In genomic region chr22:43187171-43188099, GRCh38 we compare ENCODE assay signal across 8 cellular contexts. TPM values are rescaled to one million over a fixed set of nuclear protein-coding genes. Genes with fewer than 3 reads are reported as not detected.
DNase-seq lines count a peak whose midpoint lies in the region; ATAC-seq lines count a peak whose summit lies in the region.

No MANE protein-coding gene starts in this region.

- peak overlapping the region; percentile 93 to 94 for H3K27ac ChIP-seq in esophagus (ENCODE audit: low read depth in 2 of 2, low read length in 1 of 2)
- H3K27ac ChIP-seq in muscle layer of colon (ENCODE audit: low read depth, low read length) = peak overlapping the region; percentile 85

- in situ Hi-C loops in KBM-7 (cut with MboI; ENCODE audit: low pct_unique_long_range_greater_than_20kb, low sequenced_read_pairs) = no loop called here

- H3K9me3 ChIP-seq in esophagus (ENCODE audit: control insufficient read depth in 2 of 2, insufficient read depth in 1 of 2, low read depth in 1 of 2, low read length in 1 of 2) = no peaks in the 10 kb centered on the region
- H3K9me3 ChIP-seq in muscle layer of colon (ENCODE audit: low read length) = no peaks in the 10 kb centered on the region

- H3K4me3 ChIP-seq in esophagus (ENCODE audit: low read depth in 1 of 2, low read length in 2 of 2) (peak overlapping the region; percentile 42 to 45), muscle layer of colon (ENCODE audit: low read depth in 1 of 2, low read length in 2 of 2) (peak overlapping the region; percentile 55 to 70)

- H3K27me3 ChIP-seq in esophagus (ENCODE audit: control insufficient read depth in 1 of 2, insufficient read depth in 2 of 2, low read length in 2 of 2) (no peaks in the 10 kb centered on the region), muscle layer of colon (ENCODE audit: control insufficient read depth in 1 of 2, insufficient read depth in 2 of 2, low read length in 2 of 2) (no peaks in the 10 kb centered on the region)

- DNase-seq in DMS79 treated with DMSO at 0.1 percent for 48 hours (lab: John Stamatoyannopoulos, UW) (peak; percentile 73), KBM-7 (peak; percentile 97), OCI-M2 (lab: John Stamatoyannopoulos, UW; ENCODE audit: unreplicated experiment) (peak; percentile 31)
- DNase-seq in activated T-cell treated with anti-CD3 and anti-CD28 coated beads, Interleukin-2, amount 50 U/mL, for 1 hour = peak; percentile 97
- peak; percentile 97 for DNase-seq in stimulated activated CD8-positive, alpha-beta memory T cell treated with anti-CD3 and anti-CD28 coated beads, Interleukin-4, amount 100 ng/mL, for 48 hours

- 4 to 6% methylated on average over 37 to 58 of the region's 86 CpGs for WGBS in esophagus, 2 donors

- ATAC-seq in GM21723 (IDR thresholded peaks at IDR 0.05; ENCODE audit: unreplicated experiment) = peak; percentile 76

- H3K4me1 ChIP-seq in esophagus (ENCODE audit: control insufficient read depth in 2 of 2, insufficient read depth in 2 of 2, low read length in 1 of 2) (peaks cover 5 to 25% of the 10 kb centered on the region in 2 donors), muscle layer of colon (ENCODE audit: insufficient read depth, low read length) (peaks cover 11% of the 10 kb centered on the region)

- no peak overlapping the region for H3K9ac ChIP-seq in muscle layer of colon (ENCODE audit: low read length)

- H3K36me3 ChIP-seq in esophagus (ENCODE audit: control insufficient read depth in 2 of 2, insufficient read depth in 2 of 2, low read length in 1 of 2) = peaks cover 0 to 11% of the 10 kb centered on the region in 2 donors
- no peaks in the 10 kb centered on the region for H3K36me3 ChIP-seq in muscle layer of colon (ENCODE audit: insufficient read depth, low read length)

RNA-seq across cellular contexts. Expression of gene TTLL12, which starts 0.5 kb away (rescaled TPM):
- 10 to 100 TPM; 79.5 to 96.4 TPM for polyA plus RNA-seq in esophagus

RNA-seq across cellular contexts. Expression of gene TSPO, which starts 36.1 kb away (rescaled TPM):
- polyA plus RNA-seq in esophagus = 100 to 1,000 TPM; 660 to 791 TPM

RNA-seq across cellular contexts. Expression of gene MCAT, which starts 44.2 kb away (rescaled TPM):
- 10 to 100 TPM; 10.2 to 16.6 TPM for polyA plus RNA-seq in esophagus

Comparison
In these comparisons a context has a peak if more than half of its experiments do, and no peak if none do; other contexts are left out.
1. Peak in every context shown above with its lines: DNase-seq, ATAC-seq, H3K4me3 ChIP-seq and H3K27ac ChIP-seq.
2. DNase-seq: peak in every context shown above with its lines; median percentile 97 in KBM-7; 97 in activated T-cell treated with anti-CD3 and anti-CD28 coated beads, Interleukin-2, amount 50 U/mL, for 1 hour; 97 in stimulated activated CD8-positive, alpha-beta memory T cell treated with anti-CD3 and anti-CD28 coated beads, Interleukin-4, amount 100 ng/mL, for 48 hours; 73 in DMS79 treated with DMSO at 0.1 percent for 48 hours; 31 in OCI-M2.